1 cellular context compared by ENCODE assay signal in the genomic region with DNA sequence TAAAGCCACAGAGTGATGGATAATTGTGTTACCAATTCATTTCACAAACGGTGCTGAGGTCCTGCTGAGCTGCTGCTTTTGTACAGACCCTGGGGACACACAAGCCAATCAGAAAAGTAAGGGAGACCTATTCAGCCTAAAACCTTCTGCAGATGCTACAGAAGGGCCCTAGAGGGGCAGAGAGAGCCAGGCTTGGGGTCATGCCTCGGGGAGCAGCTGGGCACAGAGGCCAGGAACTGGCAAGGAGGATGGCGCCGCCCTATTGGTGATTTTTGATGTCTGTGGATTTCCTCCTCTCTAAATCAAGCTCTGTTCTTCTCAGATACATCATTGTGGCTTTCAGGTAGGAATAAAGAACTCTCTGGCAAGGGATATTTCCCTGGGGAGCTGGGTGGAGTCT.
TF ChIP-seq lines count a peak whose summit lies in the region.

No MANE protein-coding gene starts in this region.

TF ChIP-seq in GM23338, 12 proteins besides CTCF, POLR2A, EP300 and RAD21 (continued from another document):
- TF ChIP-seq, protein P1, sequence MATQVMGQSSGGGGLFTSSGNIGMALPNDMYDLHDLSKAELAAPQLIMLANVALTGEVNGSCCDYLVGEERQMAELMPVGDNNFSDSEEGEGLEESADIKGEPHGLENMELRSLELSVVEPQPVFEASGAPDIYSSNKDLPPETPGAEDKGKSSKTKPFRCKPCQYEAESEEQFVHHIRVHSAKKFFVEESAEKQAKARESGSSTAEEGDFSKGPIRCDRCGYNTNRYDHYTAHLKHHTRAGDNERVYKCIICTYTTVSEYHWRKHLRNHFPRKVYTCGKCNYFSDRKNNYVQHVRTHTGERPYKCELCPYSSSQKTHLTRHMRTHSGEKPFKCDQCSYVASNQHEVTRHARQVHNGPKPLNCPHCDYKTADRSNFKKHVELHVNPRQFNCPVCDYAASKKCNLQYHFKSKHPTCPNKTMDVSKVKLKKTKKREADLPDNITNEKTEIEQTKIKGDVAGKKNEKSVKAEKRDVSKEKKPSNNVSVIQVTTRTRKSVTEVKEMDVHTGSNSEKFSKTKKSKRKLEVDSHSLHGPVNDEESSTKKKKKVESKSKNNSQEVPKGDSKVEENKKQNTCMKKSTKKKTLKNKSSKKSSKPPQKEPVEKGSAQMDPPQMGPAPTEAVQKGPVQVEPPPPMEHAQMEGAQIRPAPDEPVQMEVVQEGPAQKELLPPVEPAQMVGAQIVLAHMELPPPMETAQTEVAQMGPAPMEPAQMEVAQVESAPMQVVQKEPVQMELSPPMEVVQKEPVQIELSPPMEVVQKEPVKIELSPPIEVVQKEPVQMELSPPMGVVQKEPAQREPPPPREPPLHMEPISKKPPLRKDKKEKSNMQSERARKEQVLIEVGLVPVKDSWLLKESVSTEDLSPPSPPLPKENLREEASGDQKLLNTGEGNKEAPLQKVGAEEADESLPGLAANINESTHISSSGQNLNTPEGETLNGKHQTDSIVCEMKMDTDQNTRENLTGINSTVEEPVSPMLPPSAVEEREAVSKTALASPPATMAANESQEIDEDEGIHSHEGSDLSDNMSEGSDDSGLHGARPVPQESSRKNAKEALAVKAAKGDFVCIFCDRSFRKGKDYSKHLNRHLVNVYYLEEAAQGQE (IDR thresholded peaks at IDR 0.05; ENCODE audit: unreplicated experiment), result no peak
- TF ChIP-seq JUNB (IDR thresholded peaks at IDR 0.05; ENCODE audit: unreplicated experiment), result no peak
- TF ChIP-seq ZNF114 (CRISPR knock-in tag; IDR thresholded peaks at IDR 0.05), result no peak
- no peak for TF ChIP-seq ZNF331 (CRISPR knock-in tag; IDR thresholded peaks at IDR 0.05; ENCODE audit: low read depth)
- TF ChIP-seq EZH2phosphoT487 (IDR thresholded peaks at IDR 0.05; ENCODE audit: unreplicated experiment), result no peak
- no peak for TF ChIP-seq STAT1 (IDR thresholded peaks at IDR 0.05; ENCODE audit: unreplicated experiment)
- no peak for TF ChIP-seq CREB1 (CRISPR knock-in tag; IDR thresholded peaks at IDR 0.05; ENCODE audit: low read depth)
